In the genomic region with DNA sequence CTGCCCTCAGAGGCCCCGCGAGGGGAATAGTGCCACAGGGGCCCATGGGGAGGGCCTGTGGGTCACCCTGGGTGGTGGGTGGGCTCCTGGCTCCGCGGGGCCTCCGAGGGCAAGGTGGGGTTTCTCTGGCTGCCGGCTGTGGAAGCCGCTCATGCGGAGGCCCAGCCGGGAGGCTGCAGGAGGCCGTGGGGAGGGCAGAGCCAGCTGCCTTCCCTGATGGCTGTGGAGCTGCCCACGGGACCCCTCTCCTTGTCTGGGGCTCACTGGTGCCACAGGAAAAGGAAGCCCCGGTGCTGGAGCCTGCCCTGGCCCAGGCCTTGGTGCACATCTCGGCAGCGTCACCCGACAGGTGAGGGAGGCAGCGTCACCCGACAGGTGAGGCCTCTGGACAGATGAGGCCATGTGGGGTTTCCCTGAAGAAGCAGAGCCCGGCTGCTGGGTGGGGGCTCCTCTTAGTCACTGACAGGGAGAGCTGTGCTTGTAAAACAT, we compare ENCODE assay signal across 1 cellular context.
TF ChIP-seq lines count a peak whose summit lies in the region.

No MANE protein-coding gene starts in this region.

TF ChIP-seq in HEK293, 187 proteins besides CTCF, POLR2A, EP300 and RAD21:
- 0 out of 2 replicates have a peak, but pooled peaks have one; percentile 32 for TF ChIP-seq SCRT2 (tag by site-specific recombination; IDR thresholded peaks at IDR 0.05)
- TF ChIP-seq, protein P1, sequence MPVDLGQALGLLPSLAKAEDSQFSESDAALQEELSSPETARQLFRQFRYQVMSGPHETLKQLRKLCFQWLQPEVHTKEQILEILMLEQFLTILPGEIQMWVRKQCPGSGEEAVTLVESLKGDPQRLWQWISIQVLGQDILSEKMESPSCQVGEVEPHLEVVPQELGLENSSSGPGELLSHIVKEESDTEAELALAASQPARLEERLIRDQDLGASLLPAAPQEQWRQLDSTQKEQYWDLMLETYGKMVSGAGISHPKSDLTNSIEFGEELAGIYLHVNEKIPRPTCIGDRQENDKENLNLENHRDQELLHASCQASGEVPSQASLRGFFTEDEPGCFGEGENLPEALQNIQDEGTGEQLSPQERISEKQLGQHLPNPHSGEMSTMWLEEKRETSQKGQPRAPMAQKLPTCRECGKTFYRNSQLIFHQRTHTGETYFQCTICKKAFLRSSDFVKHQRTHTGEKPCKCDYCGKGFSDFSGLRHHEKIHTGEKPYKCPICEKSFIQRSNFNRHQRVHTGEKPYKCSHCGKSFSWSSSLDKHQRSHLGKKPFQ (tag by site-specific recombination; IDR thresholded peaks at IDR 0.05) = no peak
TF ChIP-seq in HEK293: peak in this region for 1.
